1 cellular context compared by ENCODE assay signal in genomic region chr3:52959773-52960172, GRCh38.
TF ChIP-seq lines count a peak whose summit lies in the region.

No MANE protein-coding gene starts in this region.

TF ChIP-seq in HCT116, 20 proteins besides CTCF, POLR2A, EP300 and RAD21 (continued from another document):
- TF ChIP-seq REST (IDR thresholded peaks at IDR 0.05; ENCODE audit: low read depth) = no peak
- no peak for TF ChIP-seq EGR1 (IDR thresholded peaks at IDR 0.05; ENCODE audit: low read depth)
- TF ChIP-seq FOSL1 (IDR thresholded peaks at IDR 0.05; ENCODE audit: low read depth) = no peak
- TF ChIP-seq ELF1 (IDR thresholded peaks at IDR 0.05; ENCODE audit: borderline replicate concordance, low read depth) = no peak
- no peak for TF ChIP-seq YY1 (IDR thresholded peaks at IDR 0.05; ENCODE audit: extremely low read depth, insufficient replicate concordance, low read depth, low read length)
- TF ChIP-seq EZH2 (IDR thresholded peaks at IDR 0.05) = no peak
